Comparison of ENCODE assay signal across 12 cellular contexts in the genomic region with DNA sequence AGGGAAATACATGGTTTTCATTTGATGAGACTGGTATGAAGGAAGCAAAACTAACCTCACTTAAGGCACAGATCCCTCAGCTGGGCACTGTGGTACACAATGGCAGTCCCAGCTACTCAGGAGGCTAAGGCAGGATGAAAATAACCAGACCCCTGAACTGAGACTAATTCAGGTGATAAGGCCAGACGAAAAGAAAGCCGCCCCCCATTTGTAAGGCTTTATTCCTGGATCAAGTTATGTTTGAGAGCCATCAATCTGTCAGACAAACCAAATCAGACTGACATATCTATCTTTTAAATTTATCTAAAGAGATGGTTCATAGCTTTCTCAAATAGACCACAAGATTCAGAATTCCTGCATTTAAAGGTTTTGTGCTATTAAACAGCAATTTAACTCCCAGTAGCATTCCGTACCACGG. TPM values are rescaled to one million over a fixed set of nuclear protein-coding genes. Genes with fewer than 3 reads are reported as not detected.
DNase-seq lines count a peak whose midpoint lies in the region; ATAC-seq and TF ChIP-seq lines count a peak whose summit lies in the region.
"Had no signal": no experiment of that assay in that cellular context is flagged by ENCODE, and none has a peak within 500 bp of the region (broad histone marks: within the 10 kb centered on the region; RNA-seq: fewer than 3 reads in every experiment).

No MANE protein-coding gene starts in this region.

- no peak for TF ChIP-seq CTCF in natural killer cell (IDR thresholded peaks at IDR 0.05)

- peak overlapping the region; percentile 86 for H3K4me2 ChIP-seq in Karpas-422 (ENCODE audit: low read depth, low read length, poor library complexity, severe bottlenecking)

- no peaks in the 10 kb centered on the region for H3K9me3 ChIP-seq in CD8-positive, alpha-beta memory T cell (ENCODE audit: low read length)
- H3K9me3 ChIP-seq in Karpas-422 (ENCODE audit: low read length) (no peaks in the 10 kb centered on the region), adipocyte (ENCODE audit: control insufficient read depth, low read length) (no peaks in the 10 kb centered on the region)
- H3K9me3 ChIP-seq: heart right ventricle had no signal

- H3K9ac ChIP-seq in Karpas-422 (ENCODE audit: low read length): no peak overlapping the region
- peak overlapping the region; percentile 30 for H3K9ac ChIP-seq in adipocyte (ENCODE audit: low read length)

- no peak overlapping the region for H3K27ac ChIP-seq in CD8-positive, alpha-beta memory T cell (ENCODE audit: low read depth, low read length)
- H3K27ac ChIP-seq in Karpas-422 (ENCODE audit: low read length): no peak overlapping the region

- H3K9me3 Mint-ChIP-seq in CD8-positive, alpha-beta memory T cell: peaks cover 0 to 4% (median 3%) of the 10 kb centered on the region in 5 donors
- no peaks in the 10 kb centered on the region for H3K9me3 Mint-ChIP-seq in natural killer cell
- H3K9me3 Mint-ChIP-seq: dendritic cell treated with granulocyte-macrophage colony-stimulating factor and Interleukin-4, amounts not matched to agents 40 ng/mL and 50 ng/mL, for 4 days had no signal

- intact Hi-C loops in natural killer cell (cut with micrococcal nuclease): no loop called here

- ATAC-seq in natural killer cell: no peak
- no peak for ATAC-seq in HG03432 (IDR thresholded peaks at IDR 0.05; ENCODE audit: unreplicated experiment)
- no peak for ATAC-seq in GM21447 (IDR thresholded peaks at IDR 0.05; ENCODE audit: unreplicated experiment)
- ATAC-seq: heart right ventricle had no signal

- H3K4me3 Mint-ChIP-seq in CD8-positive, alpha-beta memory T cell: peak overlapping the region; percentile 90 to 100 (median 99)
- peak overlapping the region; percentile 58 for H3K4me3 Mint-ChIP-seq in natural killer cell
- H3K4me3 Mint-ChIP-seq: dendritic cell treated with granulocyte-macrophage colony-stimulating factor and Interleukin-4, amounts not matched to agents 40 ng/mL and 50 ng/mL, for 4 days had no signal

- peaks cover 65% of the 10 kb centered on the region for H3K36me3 ChIP-seq in CD8-positive, alpha-beta memory T cell (ENCODE audit: insufficient read depth, low read length)
- peaks cover 72% of the 10 kb centered on the region for H3K36me3 ChIP-seq in Karpas-422 (ENCODE audit: insufficient read depth, low read length)
- peaks cover 69% of the 10 kb centered on the region for H3K36me3 ChIP-seq in adipocyte (ENCODE audit: control insufficient read depth, insufficient read depth, low read length, severe bottlenecking)

- peaks cover 0 to 18% of the 10 kb centered on the region in 2 donors for H3K27me3 Mint-ChIP-seq in CD8-positive, alpha-beta memory T cell
- peaks cover 0 to 4% of the 10 kb centered on the region in 2 donors for H3K27me3 Mint-ChIP-seq in natural killer cell (ENCODE audit: low read depth in 2 of 2)
- H3K27me3 Mint-ChIP-seq: dendritic cell treated with granulocyte-macrophage colony-stimulating factor and Interleukin-4, amounts not matched to agents 40 ng/mL and 50 ng/mL, for 4 days had no signal

- no peak overlapping the region for H3K4me3 ChIP-seq in CD8-positive, alpha-beta memory T cell (ENCODE audit: low read length)
- H3K4me3 ChIP-seq in Karpas-422 (ENCODE audit: low read length): no peak overlapping the region
- no peak overlapping the region for H3K4me3 ChIP-seq in adipocyte (ENCODE audit: low read length)
- H3K4me3 ChIP-seq: lung had no signal

- H3K4me1 Mint-ChIP-seq in CD8-positive, alpha-beta memory T cell: peaks cover 79 to 87% (median 84%) of the 10 kb centered on the region in 3 donors
- H3K4me1 Mint-ChIP-seq in natural killer cell: peaks cover 63 to 68% of the 10 kb centered on the region in 2 donors

- peaks cover 60% of the 10 kb centered on the region for H4K20me1 ChIP-seq in Karpas-422 (ENCODE audit: insufficient read depth, low read depth, low read length)

- POLR2A ChIA-PET in CD8-positive, alpha-beta memory T cell (lab: Charles Lee): interaction anchor here (0.6 to 1.8 kb wide), 5 partner anchors 19 to 183 kb away, joined by 3 to 7 read pairs (median 3); no protein-coding TSS in a partner anchor

- DNase-seq in CD8-positive, alpha-beta memory T cell: no peak
- no peak for DNase-seq in Karpas-422
- no peak for DNase-seq in adipocyte (ENCODE audit: low read depth)
- no peak for DNase-seq in natural killer cell
- DNase-seq in DMS 273 (lab: John Stamatoyannopoulos, UW; ENCODE audit: unreplicated experiment): no peak
- no peak for DNase-seq in retina
- DNase-seq: heart right ventricle, NCI-H510A had no signal

- CTCF ChIA-PET in CD8-positive, alpha-beta memory T cell (lab: Charles Lee): interaction anchor here (0.5 to 3.4 kb wide), 6 partner anchors 15 to 239 kb away, joined by 3 to 10 read pairs (median 3); no protein-coding TSS in a partner anchor

- no peaks in the 10 kb centered on the region for H3K9me2 ChIP-seq in Karpas-422 (replicated peaks; ENCODE audit: insufficient read depth, low read length)

- peak overlapping the region; percentile 81 to 100 (median 92) for H3K27ac Mint-ChIP-seq in CD8-positive, alpha-beta memory T cell
- H3K27ac Mint-ChIP-seq in natural killer cell: peak overlapping the region; percentile 58 to 80
- H3K27ac Mint-ChIP-seq: dendritic cell treated with granulocyte-macrophage colony-stimulating factor and Interleukin-4, amounts not matched to agents 40 ng/mL and 50 ng/mL, for 4 days had no signal

- peaks cover 56% of the 10 kb centered on the region for H3K79me2 ChIP-seq in Karpas-422 (ENCODE audit: low read length)

- H2AFZ ChIP-seq in Karpas-422 (ENCODE audit: low read length): no peak overlapping the region

- peaks cover 47 to 89% (median 48%) of the 10 kb centered on the region in 3 donors for H3K36me3 Mint-ChIP-seq in CD8-positive, alpha-beta memory T cell
- peaks cover 44% of the 10 kb centered on the region for H3K36me3 Mint-ChIP-seq in natural killer cell

- H3K27me3 ChIP-seq in CD8-positive, alpha-beta memory T cell (ENCODE audit: insufficient read depth, low read length, poor library complexity, severe bottlenecking): no peaks in the 10 kb centered on the region
- H3K27me3 ChIP-seq in Karpas-422 (ENCODE audit: low read length) (no peaks in the 10 kb centered on the region), adipocyte (replicated peaks; ENCODE audit: control insufficient read depth, insufficient read depth, low read length) (no peaks in the 10 kb centered on the region)
- H3K27me3 ChIP-seq: heart right ventricle had no signal

- peaks cover 65% of the 10 kb centered on the region for H3K4me1 ChIP-seq in CD8-positive, alpha-beta memory T cell (ENCODE audit: insufficient read depth, low read length)
- H3K4me1 ChIP-seq in Karpas-422 (ENCODE audit: low read length): peaks cover 70% of the 10 kb centered on the region
- H3K4me1 ChIP-seq in adipocyte (ENCODE audit: control insufficient read depth, insufficient read depth, low read length): peaks cover 46% of the 10 kb centered on the region

RNA-seq across cellular contexts. Expression of gene SRSF7, which starts 4.1 kb away (rescaled TPM):
- total RNA-seq in CD8-positive, alpha-beta memory T cell: 100 to 1,000 TPM; 378 to 381 TPM
- 200 TPM for polyA plus RNA-seq in CD8-positive, alpha-beta memory T cell
- total RNA-seq in Karpas-422 (2014; rRNA removed; shearing (Covaris generic); ENCODE audit: low replicate concordance): 154 and 176 TPM in 2 replicates
- total RNA-seq in natural killer cell: 100 to 1,000 TPM; 323 to 538 (median 359) TPM

RNA-seq across cellular contexts. Expression of gene GEMIN6, which starts 31.0 kb away (rescaled TPM):
- total RNA-seq in CD8-positive, alpha-beta memory T cell: 10 to 100 TPM; 40.6 to 45.2 TPM
- polyA plus RNA-seq in CD8-positive, alpha-beta memory T cell: 11.9 TPM
- 16.2 and 20.1 TPM in 2 replicates for total RNA-seq in Karpas-422 (2014; rRNA removed; shearing (Covaris generic); ENCODE audit: low replicate concordance)
- total RNA-seq in natural killer cell: 1 to 10 TPM; 3.5 to 7.3 (median 5.7) TPM
